In genomic region chr9:15353892-15354291, GRCh38 we compare ENCODE assay signal across 25 cellular contexts.
"Had no signal": no experiment of that assay in that cellular context is flagged by ENCODE, and none has a peak within 500 bp of the region (broad histone marks: within the 10 kb centered on the region; RNA-seq: fewer than 3 reads in every experiment).

No MANE protein-coding gene starts in this region.

- DNase-seq: activated CD4-positive, alpha-beta T cell treated with anti-CD3 and anti-CD28 coated beads for 36 hours; activated CD8-positive, alpha-beta memory T cell treated with anti-CD3 and anti-CD28 coated beads, Interleukin-2, amount 50 U/mL, for 4 hours; activated CD8-positive, alpha-beta T cell treated with anti-CD3 and anti-CD28 coated beads for 36 hours; activated gamma-delta T cell treated with Interleukin-2 at 50 U/mL for 16 hours; activated naive CD4-positive, alpha-beta T cell treated with anti-CD3 and anti-CD28 coated beads, Interleukin-2, amount 10 ng/mL, durations not matched to agents 7 days and 5 days; activated T-cell treated with anti-CD3 and anti-CD28 coated beads, Interleukin-2, amount 50 U/mL, for 72 hours; aorta; central memory CD4-positive, alpha-beta T cell; MG63; NCI-H1105; NCI-H1436; NCI-H1694 treated with DMSO at 0.1 percent for 48 hours; NCI-H2029 treated with DMSO at 0.1 percent for 48 hours; NCI-H446; NCI-H526 treated with DMSO at 0.1 percent for 48 hours; NCI-H82; Peyer's patch; Right ventricle myocardium superior; T-helper 1 cell; WERI-Rb-1 had no signal

- ATAC-seq: activated CD4-positive, alpha-beta T cell treated with anti-CD3 and anti-CD28 coated beads for 36 hours; activated T-cell treated with anti-CD3 and anti-CD28 coated beads, Interleukin-2, amount 50 U/mL, for 72 hours; SK-N-SH treated with all-trans-retinoic acid at 6 μM for 48 hours had no signal

- H3K4me1 ChIP-seq: breast epithelium, Peyer's patch, SJSA1 had no signal

- H3K36me3 ChIP-seq: breast epithelium, MG63, Peyer's patch, SJSA1, WERI-Rb-1 had no signal

- H3K27me3 ChIP-seq: breast epithelium, Peyer's patch, SJSA1 had no signal

- H3K27ac ChIP-seq: breast epithelium, Peyer's patch, RWPE1, SJSA1, WERI-Rb-1 had no signal

- H3K9me3 ChIP-seq: breast epithelium, MG63, Peyer's patch, SJSA1 had no signal

- H3K9me3 Mint-ChIP-seq: activated CD8-positive, alpha-beta T cell treated with anti-CD3 and anti-CD28 coated beads for 36 hours; activated naive CD4-positive, alpha-beta T cell treated with anti-CD3 and anti-CD28 coated beads, Interleukin-2, amount 10 ng/mL, durations not matched to agents 7 days and 5 days; activated T-cell treated with anti-CD3 and anti-CD28 coated beads, Interleukin-2, amount 50 U/mL, for 72 hours; activated T-helper 2 cell treated with anti-CD3 and anti-CD28 coated beads, Interferon-gamma antibody, Interleukin-2, Interleukin-4, amounts not matched to agents 10 μg/mL and 5 μg/mL and 100 μg/mL, durations not matched to agents 14 hours and 24 hours and 36 hours had no signal

- H3K4me3 ChIP-seq: breast epithelium, MG63, Peyer's patch, SJSA1 had no signal

- H3K27ac Mint-ChIP-seq: activated CD8-positive, alpha-beta T cell treated with anti-CD3 and anti-CD28 coated beads for 36 hours; activated naive CD4-positive, alpha-beta T cell treated with anti-CD3 and anti-CD28 coated beads, Interleukin-2, amount 10 ng/mL, durations not matched to agents 7 days and 5 days; activated T-cell treated with anti-CD3 and anti-CD28 coated beads, Interleukin-2, amount 50 U/mL, for 72 hours; activated T-helper 2 cell treated with anti-CD3 and anti-CD28 coated beads, Interferon-gamma antibody, Interleukin-2, Interleukin-4, amounts not matched to agents 10 μg/mL and 5 μg/mL and 100 μg/mL, durations not matched to agents 14 hours and 24 hours and 36 hours had no signal

- H3K27me3 Mint-ChIP-seq: activated CD4-positive, alpha-beta T cell treated with anti-CD3 and anti-CD28 coated beads for 36 hours; activated CD8-positive, alpha-beta T cell treated with anti-CD3 and anti-CD28 coated beads for 36 hours; activated naive CD4-positive, alpha-beta T cell treated with anti-CD3 and anti-CD28 coated beads, Interleukin-2, amount 10 ng/mL, durations not matched to agents 7 days and 5 days had no signal

- H3K36me3 Mint-ChIP-seq: activated naive CD4-positive, alpha-beta T cell treated with anti-CD3 and anti-CD28 coated beads, Interleukin-2, amount 10 ng/mL, durations not matched to agents 7 days and 5 days had no signal

- H3K4me3 Mint-ChIP-seq: activated CD4-positive, alpha-beta T cell treated with anti-CD3 and anti-CD28 coated beads for 36 hours; activated CD8-positive, alpha-beta T cell treated with anti-CD3 and anti-CD28 coated beads for 36 hours; activated naive CD4-positive, alpha-beta T cell treated with anti-CD3 and anti-CD28 coated beads, Interleukin-2, amount 10 ng/mL, durations not matched to agents 7 days and 5 days; activated T-cell treated with anti-CD3 and anti-CD28 coated beads, Interleukin-2, amount 50 U/mL, for 72 hours had no signal
